8 cellular contexts compared by ENCODE assay signal in genomic region chr4:30718021-30718888, GRCh38. TPM values are rescaled to one million over a fixed set of nuclear protein-coding genes. Genes with fewer than 3 reads are reported as not detected.
DNase-seq lines count a peak whose midpoint lies in the region; ATAC-seq and TF ChIP-seq lines count a peak whose summit lies in the region.

No MANE protein-coding gene starts in this region.

- H3K27me3 ChIP-seq in Panc1 (ENCODE audit: control insufficient read depth, insufficient read depth, low read length) (no peaks in the 10 kb centered on the region), esophagus squamous epithelium (peaks cover 0 to 57% (median 0%) of the 10 kb centered on the region in 4 donors)

- no peak for DNase-seq in activated CD4-positive, alpha-beta T cell treated with anti-CD3 and anti-CD28 coated beads, Interleukin-2, amount 10 ng/mL, durations not matched to agents 24 days and 14 days
- no peak for DNase-seq in activated CD4-positive, alpha-beta T cell treated with anti-CD3 and anti-CD28 coated beads for 1 hour
- DNase-seq in Panc1 (ENCODE audit: low read depth, low spot score): no peak
- DNase-seq in esophagus squamous epithelium (lab: John Stamatoyannopoulos, UW): no peak
- DNase-seq in myocyte (ENCODE audit: low read depth): peak; percentile 75
- no peak for DNase-seq in KBM-7
- DNase-seq in T-helper 9 cell: no peak

- peaks cover 15% of the 10 kb centered on the region for H3K4me1 Mint-ChIP-seq in activated CD4-positive, alpha-beta T cell treated with anti-CD3 and anti-CD28 coated beads, Interleukin-2, amount 10 ng/mL, durations not matched to agents 24 days and 14 days

- 1 to 3% methylated on average over 21 to 40 of the region's 45 CpGs for WGBS in esophagus squamous epithelium, 2 donors

- in situ Hi-C loops in Panc1 (cut with HindIII; ENCODE audit: low pct_unique_long_range_greater_than_20kb, low sequenced_read_pairs): no loop called here
- in situ Hi-C loops in KBM-7 (cut with MboI; ENCODE audit: low pct_unique_long_range_greater_than_20kb, low sequenced_read_pairs): no loop called here

- peak overlapping the region; percentile 22 for H3K4me3 Mint-ChIP-seq in activated CD4-positive, alpha-beta T cell treated with anti-CD3 and anti-CD28 coated beads, Interleukin-2, amount 10 ng/mL, durations not matched to agents 24 days and 14 days

- no peaks in the 10 kb centered on the region for H3K36me3 ChIP-seq in Panc1 (ENCODE audit: control insufficient read depth, insufficient read depth, low read length)
- no peaks in the 10 kb centered on the region for H3K36me3 ChIP-seq in esophagus squamous epithelium

- BruUV-seq in Panc1 (replicated peaks; lab: Mats Ljungman, UMichigan): no TSS peak

- CTCF ChIA-PET in Panc1 (lab: Charles Lee): no interaction called here

- ATAC-seq in Panc1 (peak; percentile 51), GM18520 (IDR thresholded peaks at IDR 0.05; ENCODE audit: unreplicated experiment) (no peak)

- H3K36me3 Mint-ChIP-seq in activated CD4-positive, alpha-beta T cell treated with anti-CD3 and anti-CD28 coated beads, Interleukin-2, amount 10 ng/mL, durations not matched to agents 24 days and 14 days (ENCODE audit: low read depth): peaks cover 9% of the 10 kb centered on the region

- H3K4me3 ChIP-seq in Panc1 (ENCODE audit: low read depth in 2 of 2, low read length in 2 of 2) (peak overlapping the region; percentile 59 to 74), esophagus squamous epithelium (peak overlapping the region; percentile 60 to 79 (median 72))

- TF ChIP-seq CTCF in Panc1 (IDR thresholded peaks at IDR 0.05) (no peak), esophagus squamous epithelium (IDR thresholded peaks at IDR 0.05) (peak in 1 of 6 experiments; percentile 3)

- TF ChIP-seq POLR2A in esophagus squamous epithelium (IDR thresholded peaks at IDR 0.05): peak in 1 of 4 donors; percentile 17

- peak overlapping the region; percentile 7 for H3K27ac Mint-ChIP-seq in activated CD4-positive, alpha-beta T cell treated with anti-CD3 and anti-CD28 coated beads, Interleukin-2, amount 10 ng/mL, durations not matched to agents 24 days and 14 days

- H3K9me3 Mint-ChIP-seq in activated CD4-positive, alpha-beta T cell treated with anti-CD3 and anti-CD28 coated beads, Interleukin-2, amount 10 ng/mL, durations not matched to agents 24 days and 14 days: peaks cover 12% of the 10 kb centered on the region

- H3K4me1 ChIP-seq in Panc1 (ENCODE audit: control insufficient read depth, insufficient read depth, low read length): peaks cover 6% of the 10 kb centered on the region
- H3K4me1 ChIP-seq in esophagus squamous epithelium: peaks cover 0 to 68% (median 4%) of the 10 kb centered on the region in 3 donors

- intact Hi-C loops in activated CD4-positive, alpha-beta T cell treated with anti-CD3 and anti-CD28 coated beads, Interleukin-2, amount 10 ng/mL, durations not matched to agents 24 days and 14 days (cut with micrococcal nuclease): no loop called here
- intact Hi-C loops in Panc1 (cut with micrococcal nuclease; ENCODE audit: unreplicated experiment): loop anchor here (10.0 kb wide), 1 partner anchor 1397 kb away; no protein-coding TSS in a partner anchor
- intact Hi-C loops in esophagus squamous epithelium (cut with DNase I): no loop called here

- H3K27ac ChIP-seq in Panc1 (ENCODE audit: low read length) (peak overlapping the region; percentile 81), esophagus squamous epithelium (peak overlapping the region; percentile 72 to 89 (median 82))

- H3K27me3 Mint-ChIP-seq in activated CD4-positive, alpha-beta T cell treated with anti-CD3 and anti-CD28 coated beads, Interleukin-2, amount 10 ng/mL, durations not matched to agents 24 days and 14 days: peaks cover 53% of the 10 kb centered on the region

- POLR2A ChIA-PET in Panc1 (lab: Charles Lee): no interaction called here

- H3K9me3 ChIP-seq in Panc1 (ENCODE audit: control insufficient read depth, insufficient read depth, low read depth, low read length): no peaks in the 10 kb centered on the region
- no peaks in the 10 kb centered on the region for H3K9me3 ChIP-seq in esophagus squamous epithelium

RNA-seq across cellular contexts. Expression of gene PCDH7, which starts 1.9 kb away (rescaled TPM):
- total RNA-seq in activated CD4-positive, alpha-beta T cell treated with anti-CD3 and anti-CD28 coated beads, Interleukin-2, amount 10 ng/mL, durations not matched to agents 24 days and 14 days: not detected in 2 replicates
- total RNA-seq in Panc1 (2021; ENCODE audit: unreplicated experiment): 31.6 TPM
- 22.1 TPM for polyA plus RNA-seq in Panc1 (2012; ENCODE audit: insufficient read length)
- 10 to 100 TPM; 12.0 to 68.9 (median 17.9) TPM for total RNA-seq in esophagus squamous epithelium
- total RNA-seq in myocyte: 50.9 and 87.5 TPM in 2 replicates
- 19.4 TPM for polyA plus RNA-seq in myocyte (2012)

Comparison
In these comparisons a context has a peak if more than half of its experiments do, and no peak if none do; other contexts are left out.
1. RNA of gene PCDH7, which starts 1.9 kb away (total RNA-seq): 50.9 to 87.5 TPM in myocyte, 31.6 TPM in Panc1 (single experiment) and 12.0 to 68.9 TPM in esophagus squamous epithelium; not detected in activated CD4-positive, alpha-beta T cell treated with anti-CD3 and anti-CD28 coated beads, Interleukin-2, amount 10 ng/mL, durations not matched to agents 24 days and 14 days; every median in the first group is over 10 times any median in the second.